11 cellular contexts compared by ENCODE assay signal in genomic region chr22:30821863-30822215, GRCh38.
DNase-seq lines count a peak whose midpoint lies in the region; ATAC-seq, FAIRE-seq and TF ChIP-seq lines count a peak whose summit lies in the region.
"Had no signal": no experiment of that assay in that cellular context is flagged by ENCODE, and none has a peak within 500 bp of the region (broad histone marks: within the 10 kb centered on the region; RNA-seq: fewer than 3 reads in every experiment).

No MANE protein-coding gene starts in this region.

- 35 to 45% (median 38%) methylated on average over 8 of the region's 8 CpGs for WGBS in heart left ventricle, 4 donors

- DNase-seq in heart left ventricle (no peak), cardiac septum (ENCODE audit: low spot score) (no peak), bronchial epithelial cell (ENCODE audit: low read depth) (no peak), memory B cell (ENCODE audit: low spot score in 2 of 2) (no peak), type B pancreatic cell (ENCODE audit: extremely low spot score, unreplicated experiment) (no peak), GM13976 (ENCODE audit: low spot score) (no peak)
- no peak for DNase-seq in stimulated activated naive CD4-positive, alpha-beta T cell (lab: John Stamatoyannopoulos, UW)
- DNase-seq: activated naive CD4-positive, alpha-beta T cell treated with Interleukin-2 at 50 U/mL for 16 hours; CD4-positive, alpha-beta memory T cell; natural killer cell had no signal

- ATAC-seq in heart left ventricle: no peak
- ATAC-seq in memory B cell (ENCODE audit: low read depth): no peak
- no peak for ATAC-seq in GM21619 (IDR thresholded peaks at IDR 0.05; ENCODE audit: unreplicated experiment)
- ATAC-seq: natural killer cell had no signal

- H3K27me3 ChIP-seq in heart left ventricle (peaks cover 0 to 42% (median 24%) of the 10 kb centered on the region in 9 donors), bronchial epithelial cell (ENCODE audit: control insufficient read depth, insufficient read depth, low read length) (no peaks in the 10 kb centered on the region)

- TF ChIP-seq CTCF in heart left ventricle (IDR thresholded peaks at IDR 0.05) (no peak), bronchial epithelial cell (IDR thresholded peaks at IDR 0.05; ENCODE audit: insufficient read depth, low read length, severe bottlenecking) (no peak), type B pancreatic cell (conservative IDR thresholded peaks at IDR 0.05) (no peak), GM13976 (IDR thresholded peaks at IDR 0.05; ENCODE audit: borderline replicate concordance, control extremely low read depth, extremely low read depth, insufficient read depth, missing control alignments) (no peak)

- H3K9me3 Mint-ChIP-seq in memory B cell: no peaks in the 10 kb centered on the region
- no peaks in the 10 kb centered on the region for H3K9me3 Mint-ChIP-seq in type B pancreatic cell
- H3K9me3 Mint-ChIP-seq: CD4-positive, alpha-beta memory T cell; natural killer cell had no signal

- H3K27me3 Mint-ChIP-seq in memory B cell (peaks cover 26% of the 10 kb centered on the region), type B pancreatic cell (peaks cover 80% of the 10 kb centered on the region)

- H3K9me3 ChIP-seq in heart left ventricle: no peaks in the 10 kb centered on the region

- intact Hi-C loops in heart left ventricle (cut with DNase I): no loop called here
- intact Hi-C loops in cardiac septum (cut with DNase I): no loop called here

- no peak for TF ChIP-seq POLR2A in heart left ventricle (IDR thresholded peaks at IDR 0.05)

- peak overlapping the region; percentile 63 for H3K4me3 Mint-ChIP-seq in memory B cell
- H3K4me3 Mint-ChIP-seq in type B pancreatic cell: peak overlapping the region; percentile 78
- H3K4me3 Mint-ChIP-seq: natural killer cell had no signal

- H3K4me1 ChIP-seq in heart left ventricle: peaks cover 0 to 14% (median 8%) of the 10 kb centered on the region in 12 donors

- H3K36me3 ChIP-seq in heart left ventricle (no peaks in the 10 kb centered on the region), bronchial epithelial cell (ENCODE audit: control insufficient read depth, insufficient read depth, low read length) (no peaks in the 10 kb centered on the region)

- in situ Hi-C loops in GM13976 (cut with MboI; ENCODE audit: low sequenced_read_pairs, unreplicated experiment): no loop called here

- FAIRE-seq in bronchial epithelial cell (lab: Jason Lieb, UNC): no peak

- H3K4me1 Mint-ChIP-seq in memory B cell (no peaks in the 10 kb centered on the region), type B pancreatic cell (ENCODE audit: unreplicated experiment) (no peaks in the 10 kb centered on the region)
- H3K4me1 Mint-ChIP-seq: natural killer cell had no signal

- no peaks in the 10 kb centered on the region for H3K36me3 Mint-ChIP-seq in memory B cell
- H3K36me3 Mint-ChIP-seq in type B pancreatic cell: no peaks in the 10 kb centered on the region
- H3K36me3 Mint-ChIP-seq: CD4-positive, alpha-beta memory T cell; natural killer cell had no signal

- H3K4me3 ChIP-seq in heart left ventricle (peak overlapping the region in 10 of 12 donors; percentile 46 to 65 (median 53)), bronchial epithelial cell (ENCODE audit: low read depth, low read length) (peak overlapping the region; percentile 47)

- H3K27ac ChIP-seq in heart left ventricle: no peak overlapping the region

- H3K27ac Mint-ChIP-seq in memory B cell: no peak overlapping the region
- no peak overlapping the region for H3K27ac Mint-ChIP-seq in type B pancreatic cell
- H3K27ac Mint-ChIP-seq: CD4-positive, alpha-beta memory T cell; natural killer cell had no signal
